26 cellular contexts compared by ENCODE assay signal in the genomic region with DNA sequence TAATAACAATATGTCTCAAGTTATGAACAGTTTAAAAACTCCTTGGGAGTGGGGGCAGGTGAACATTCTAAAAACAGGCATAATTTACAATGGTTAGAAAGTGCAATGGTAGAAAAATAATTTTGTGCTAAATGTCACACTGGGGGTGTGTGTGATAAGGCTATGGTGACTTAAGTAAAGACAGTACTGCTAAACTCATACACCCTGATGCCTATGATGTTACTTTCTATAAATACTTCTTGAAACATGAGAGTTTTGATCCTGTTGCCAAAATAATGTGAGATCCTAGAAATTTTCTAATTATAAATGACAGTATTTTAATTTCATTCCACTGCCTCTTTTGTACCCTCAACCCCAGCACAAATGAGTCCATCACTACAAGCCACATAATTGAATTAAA.
"Had no signal": no experiment of that assay in that cellular context is flagged by ENCODE, and none has a peak within 500 bp of the region (broad histone marks: within the 10 kb centered on the region; RNA-seq: fewer than 3 reads in every experiment).

No MANE protein-coding gene starts in this region.

- H3K27ac Mint-ChIP-seq: activated CD8-positive, alpha-beta T cell treated with anti-CD3 and anti-CD28 coated beads for 36 hours; activated naive CD4-positive, alpha-beta T cell treated with anti-CD3 and anti-CD28 coated beads, Interleukin-2, amount 50 U/mL, for 24 hours; activated naive CD8-positive, alpha-beta T cell treated with anti-CD3 and anti-CD28 coated beads for 36 hours; activated naive CD8-positive, alpha-beta T cell treated with anti-CD3 and anti-CD28 coated beads, Interleukin-2, amount 50 U/mL, for 24 hours; activated T-helper 17 cell treated with anti-CD3 and anti-CD28 coated beads, Interleukin-2, amount 50 U/mL, for 72 hours; WTC11 had no signal

- H3K4me3 ChIP-seq: ascending aorta, breast epithelium, cardiac muscle cell, colonic mucosa, esophagus squamous epithelium had no signal

- H3K36me3 Mint-ChIP-seq: activated naive CD4-positive, alpha-beta T cell treated with anti-CD3 and anti-CD28 coated beads, Interleukin-2, amount 50 U/mL, for 24 hours; activated naive CD8-positive, alpha-beta T cell treated with anti-CD3 and anti-CD28 coated beads for 36 hours; WTC11 had no signal

- H3K4me1 ChIP-seq: ascending aorta, breast epithelium, colonic mucosa, esophagus squamous epithelium had no signal

- H3K9me3 ChIP-seq: ascending aorta, breast epithelium, colonic mucosa, esophagus squamous epithelium had no signal

- H3K4me1 Mint-ChIP-seq: activated naive CD4-positive, alpha-beta T cell treated with anti-CD3 and anti-CD28 coated beads, Interleukin-2, amount 50 U/mL, for 24 hours; activated naive CD8-positive, alpha-beta T cell treated with anti-CD3 and anti-CD28 coated beads for 36 hours; activated naive CD8-positive, alpha-beta T cell treated with anti-CD3 and anti-CD28 coated beads, Interleukin-2, amount 50 U/mL, for 24 hours; activated T-helper 17 cell treated with anti-CD3 and anti-CD28 coated beads, Interleukin-2, amount 50 U/mL, for 72 hours had no signal

- ATAC-seq: activated CD8-positive, alpha-beta T cell treated with anti-CD3 and anti-CD28 coated beads for 36 hours; activated naive CD8-positive, alpha-beta T cell treated with anti-CD3 and anti-CD28 coated beads, Interleukin-2, amount 50 U/mL, for 24 hours; activated T-cell treated with anti-CD3 and anti-CD28 coated beads, Interleukin-2, amount 50 U/mL, for 4 hours; activated T-helper 17 cell treated with anti-CD3 and anti-CD28 coated beads, Interleukin-2, amount 50 U/mL, for 72 hours; WTC11 had no signal

- H3K27ac ChIP-seq: ascending aorta, breast epithelium, cardiac muscle cell, colonic mucosa, epithelial cell of prostate, esophagus squamous epithelium, VCaP had no signal

- H3K9me3 Mint-ChIP-seq: activated CD8-positive, alpha-beta T cell treated with anti-CD3 and anti-CD28 coated beads for 36 hours; activated naive CD4-positive, alpha-beta T cell treated with anti-CD3 and anti-CD28 coated beads, Interleukin-2, amount 50 U/mL, for 24 hours; activated naive CD8-positive, alpha-beta T cell treated with anti-CD3 and anti-CD28 coated beads for 36 hours; activated naive CD8-positive, alpha-beta T cell treated with anti-CD3 and anti-CD28 coated beads, Interleukin-2, amount 50 U/mL, for 24 hours; activated T-cell treated with anti-CD3 and anti-CD28 coated beads, Interleukin-2, amount 50 U/mL, for 4 hours; activated T-helper 17 cell treated with anti-CD3 and anti-CD28 coated beads, Interleukin-2, amount 50 U/mL, for 72 hours; WTC11 had no signal

- H3K4me3 Mint-ChIP-seq: activated CD8-positive, alpha-beta T cell treated with anti-CD3 and anti-CD28 coated beads for 36 hours; activated naive CD4-positive, alpha-beta T cell treated with anti-CD3 and anti-CD28 coated beads, Interleukin-2, amount 50 U/mL, for 24 hours; activated naive CD8-positive, alpha-beta T cell treated with anti-CD3 and anti-CD28 coated beads for 36 hours; activated naive CD8-positive, alpha-beta T cell treated with anti-CD3 and anti-CD28 coated beads, Interleukin-2, amount 50 U/mL, for 24 hours; activated T-cell treated with anti-CD3 and anti-CD28 coated beads, Interleukin-2, amount 50 U/mL, for 4 hours; activated T-helper 17 cell treated with anti-CD3 and anti-CD28 coated beads, Interleukin-2, amount 50 U/mL, for 72 hours; brain; WTC11 had no signal

- DNase-seq: activated CD4-positive, alpha-beta T cell treated with anti-CD3 and anti-CD28 coated beads for 1 hour; activated CD4-positive, alpha-beta T cell treated with anti-CD3 and anti-CD28 coated beads for 48 hours; activated CD4-positive, alpha-beta T cell treated with anti-CD3 and anti-CD28 coated beads, Interleukin-2, amount 50 U/mL, for 1 hour; activated CD4-positive, alpha-beta T cell treated with anti-CD3 and anti-CD28 coated beads, Interleukin-2, amount 50 U/mL, for 48 hours; activated CD8-positive, alpha-beta memory T cell treated with anti-CD3 and anti-CD28 coated beads for 24 hours; activated effector memory CD4-positive, alpha-beta T cell treated with Interleukin-2 at 50 U/mL for 16 hours; activated gamma-delta T cell treated with Interleukin-2 at 50 U/mL for 16 hours; activated naive CD4-positive, alpha-beta T cell treated with Interleukin-2 at 50 U/mL for 16 hours; activated naive CD8-positive, alpha-beta T cell treated with anti-CD3 and anti-CD28 coated beads for 36 hours; activated naive CD8-positive, alpha-beta T cell treated with anti-CD3 and anti-CD28 coated beads, Interleukin-2, amount 50 U/mL, for 24 hours; activated T-cell treated with anti-CD3 and anti-CD28 coated beads, Interleukin-2, amount 50 U/mL, for 4 hours; cerebellar nuclear complex; effector CD8-positive, alpha-beta T cell; esophagus squamous epithelium; foreskin melanocyte had no signal

- H3K27me3 ChIP-seq: ascending aorta, cardiac muscle cell, colonic mucosa, esophagus squamous epithelium had no signal

- H3K27me3 Mint-ChIP-seq: activated CD8-positive, alpha-beta T cell treated with anti-CD3 and anti-CD28 coated beads for 36 hours; activated naive CD4-positive, alpha-beta T cell treated with anti-CD3 and anti-CD28 coated beads, Interleukin-2, amount 50 U/mL, for 24 hours; activated naive CD8-positive, alpha-beta T cell treated with anti-CD3 and anti-CD28 coated beads for 36 hours; activated naive CD8-positive, alpha-beta T cell treated with anti-CD3 and anti-CD28 coated beads, Interleukin-2, amount 50 U/mL, for 24 hours; activated T-helper 17 cell treated with anti-CD3 and anti-CD28 coated beads, Interleukin-2, amount 50 U/mL, for 72 hours had no signal

- H3K36me3 ChIP-seq: ascending aorta, breast epithelium, cardiac muscle cell, colonic mucosa had no signal
